In the genomic region with DNA sequence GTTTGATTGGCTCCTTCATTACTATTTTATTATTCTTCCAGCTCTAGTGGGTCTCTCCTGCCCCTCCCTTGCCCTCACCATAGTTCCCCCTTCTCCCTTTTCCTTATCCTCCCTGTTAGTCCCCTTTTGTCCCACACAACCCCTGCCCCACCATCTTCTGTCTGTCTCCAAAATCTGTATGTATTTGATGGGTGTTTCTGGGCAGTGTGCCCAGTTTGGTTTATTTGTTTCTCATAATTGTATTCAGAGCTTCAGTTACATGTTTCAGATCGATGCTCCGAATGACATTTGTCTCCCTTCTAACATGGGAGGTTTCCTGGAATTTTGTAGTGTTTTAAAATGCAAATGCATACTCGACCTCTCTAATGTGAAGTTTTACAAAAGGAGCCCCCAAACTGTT, we compare ENCODE assay signal across 1 cellular context.
TF ChIP-seq lines count a peak whose summit lies in the region.

No MANE protein-coding gene starts in this region.

TF ChIP-seq in H1, 55 proteins besides CTCF, POLR2A, EP300 and RAD21:
- TF ChIP-seq ASH2L (IDR thresholded peaks at IDR 0.05; ENCODE audit: low read length), result no peak
- TF ChIP-seq CTBP2 (IDR thresholded peaks at IDR 0.05; ENCODE audit: borderline replicate concordance, insufficient read depth, insufficient read length, low read length), result no peak
- TF ChIP-seq SIRT6 (IDR thresholded peaks at IDR 0.05; ENCODE audit: low read length), result no peak
- TF ChIP-seq CHD1 (IDR thresholded peaks at IDR 0.05; ENCODE audit: low read depth, low read length), result no peak
- TF ChIP-seq POLR2AphosphoS5 (IDR thresholded peaks at IDR 0.05; ENCODE audit: low read depth, low read length), result no peak
- no peak for TF ChIP-seq HDAC6 (IDR thresholded peaks at IDR 0.05; ENCODE audit: low read depth, low read length)
- no peak for TF ChIP-seq ZNF274 (IDR thresholded peaks at IDR 0.05; ENCODE audit: borderline replicate concordance, extremely low read depth, low read length)
- TF ChIP-seq CHD2 (IDR thresholded peaks at IDR 0.05; ENCODE audit: low read length), result no peak
- TF ChIP-seq KDM5A (IDR thresholded peaks at IDR 0.05; ENCODE audit: low read length), result no peak
- TF ChIP-seq, protein P1, sequence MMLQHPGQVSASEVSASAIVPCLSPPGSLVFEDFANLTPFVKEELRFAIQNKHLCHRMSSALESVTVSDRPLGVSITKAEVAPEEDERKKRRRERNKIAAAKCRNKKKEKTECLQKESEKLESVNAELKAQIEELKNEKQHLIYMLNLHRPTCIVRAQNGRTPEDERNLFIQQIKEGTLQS (IDR thresholded peaks at IDR 0.05; ENCODE audit: insufficient read depth, low read depth, low read length), result no peak
- no peak for TF ChIP-seq MAFK (IDR thresholded peaks at IDR 0.05; ENCODE audit: low read depth, low read length)
- TF ChIP-seq, protein P2, sequence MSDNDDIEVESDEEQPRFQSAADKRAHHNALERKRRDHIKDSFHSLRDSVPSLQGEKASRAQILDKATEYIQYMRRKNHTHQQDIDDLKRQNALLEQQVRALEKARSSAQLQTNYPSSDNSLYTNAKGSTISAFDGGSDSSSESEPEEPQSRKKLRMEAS (IDR thresholded peaks at IDR 0.05), result no peak
- no peak for TF ChIP-seq SP4 (IDR thresholded peaks at IDR 0.05; ENCODE audit: low read length)
